ENCODE assay signal across 26 cellular contexts in genomic region chr7:19015066-19015465, GRCh38.
"Had no signal": no experiment of that assay in that cellular context is flagged by ENCODE, and none has a peak within 500 bp of the region (broad histone marks: within the 10 kb centered on the region; RNA-seq: fewer than 3 reads in every experiment).

No MANE protein-coding gene starts in this region.

- DNase-seq: nephron progenitor cell; nucleus accumbens; ovary; posterior cingulate gyrus; psoas muscle; right cardiac atrium; right lobe of liver; sigmoid colon; small intestine; stimulated activated CD4-positive, alpha-beta T cell treated with anti-CD3 and anti-CD28 coated beads, Interleukin-15, amount 100 ng/mL, for 24 hours; stimulated activated CD4-positive, alpha-beta T cell treated with anti-CD3 and anti-CD28 coated beads, Interleukin-2, amount 100 ng/mL, for 24 hours; stimulated activated CD4-positive, alpha-beta T cell treated with anti-CD3 and anti-CD28 coated beads, Interleukin-2, amount 100 ng/mL, for 48 hours; stimulated activated CD4-positive, alpha-beta T cell treated with anti-CD3 and anti-CD28 coated beads, Interleukin-4, amount 100 ng/mL, for 24 hours; stimulated activated naive B cell treated with anti-CD40 and anti-IgM and Interleukin-4, amounts not matched to agents 10 μg/mL and 1 μg/mL and 100 μg/mL, for 72 hours; stimulated activated naive CD4-positive, alpha-beta T cell treated with Interleukin-2 at 50 U/mL for 16 hours; stomach; thyroid gland; upper lobe of left lung had no signal

- H3K27me3 Mint-ChIP-seq: natural killer cell treated with Interleukin-12 subunit alpha and Interleukin-12 subunit beta and Interleukin-15 and Interleukin-18, amount 100 ng/mL, for 72 hours; progenitor cell of endocrine pancreas; stimulated activated naive CD8-positive, alpha-beta T cell treated with anti-CD3 and anti-CD28 coated beads, Interleukin-15, Interleukin-2, amounts not matched to agents 100 ng/mL and 50 ng/mL, for 24 hours had no signal

- ATAC-seq: natural killer cell treated with Interleukin-12 subunit alpha and Interleukin-12 subunit beta and Interleukin-15 and Interleukin-18, amount 100 ng/mL, for 72 hours; psoas muscle; right cardiac atrium; right lobe of liver; stimulated activated effector memory CD8-positive, alpha-beta T cell treated with anti-CD3 and anti-CD28 coated beads, Interleukin-12 subunit alpha, Interleukin-12 subunit beta, amount 100 ng/mL, for 72 hours; stimulated activated naive B cell treated with anti-CD40 and anti-IgM and Interleukin-4, amounts not matched to agents 10 μg/mL and 1 μg/mL and 100 μg/mL, for 72 hours had no signal

- H3K27ac Mint-ChIP-seq: natural killer cell treated with Interleukin-12 subunit alpha and Interleukin-12 subunit beta and Interleukin-15 and Interleukin-18, amount 100 ng/mL, for 72 hours; nephron progenitor cell; progenitor cell of endocrine pancreas; stimulated activated effector memory CD8-positive, alpha-beta T cell treated with anti-CD3 and anti-CD28 coated beads, Interleukin-12 subunit alpha, Interleukin-12 subunit beta, amount 100 ng/mL, for 72 hours; stimulated activated naive B cell treated with anti-CD40 and anti-IgM and Interleukin-4, amounts not matched to agents 10 μg/mL and 1 μg/mL and 100 μg/mL, for 72 hours; stimulated activated naive CD8-positive, alpha-beta T cell treated with anti-CD3 and anti-CD28 coated beads, Interleukin-15, Interleukin-2, amounts not matched to agents 100 ng/mL and 50 ng/mL, for 24 hours had no signal

- H3K4me1 Mint-ChIP-seq: nephron progenitor cell; neural crest cell; stimulated activated effector memory CD8-positive, alpha-beta T cell treated with anti-CD3 and anti-CD28 coated beads, Interleukin-12 subunit alpha, Interleukin-12 subunit beta, amount 100 ng/mL, for 72 hours; stimulated activated naive B cell treated with anti-CD40 and anti-IgM and Interleukin-4, amounts not matched to agents 10 μg/mL and 1 μg/mL and 100 μg/mL, for 72 hours had no signal

- H3K4me3 Mint-ChIP-seq: natural killer cell treated with Interleukin-12 subunit alpha and Interleukin-12 subunit beta and Interleukin-15 and Interleukin-18, amount 100 ng/mL, for 72 hours; nephron progenitor cell; neural crest cell; stimulated activated effector memory CD8-positive, alpha-beta T cell treated with anti-CD3 and anti-CD28 coated beads, Interleukin-12 subunit alpha, Interleukin-12 subunit beta, amount 100 ng/mL, for 72 hours; stimulated activated naive B cell treated with anti-CD40 and anti-IgM and Interleukin-4, amounts not matched to agents 10 μg/mL and 1 μg/mL and 100 μg/mL, for 72 hours; stimulated activated naive CD8-positive, alpha-beta T cell treated with anti-CD3 and anti-CD28 coated beads, Interleukin-15, Interleukin-2, amounts not matched to agents 100 ng/mL and 50 ng/mL, for 24 hours had no signal

- H3K36me3 Mint-ChIP-seq: stimulated activated effector memory CD8-positive, alpha-beta T cell treated with anti-CD3 and anti-CD28 coated beads, Interleukin-12 subunit alpha, Interleukin-12 subunit beta, amount 100 ng/mL, for 72 hours; stimulated activated naive B cell treated with anti-CD40 and anti-IgM and Interleukin-4, amounts not matched to agents 10 μg/mL and 1 μg/mL and 100 μg/mL, for 72 hours had no signal

- H3K4me3 ChIP-seq: ovary, psoas muscle, right lobe of liver, sigmoid colon, stomach, thoracic aorta, thyroid gland, tibial nerve, upper lobe of left lung, vagina had no signal
